ENCODE assay signal across 1 cellular context in genomic region chr17:78316867-78317816, GRCh38.
TF ChIP-seq lines count a peak whose summit lies in the region.

No MANE protein-coding gene starts in this region.

TF ChIP-seq in HEK293, 187 proteins besides CTCF, POLR2A, EP300 and RAD21 (continued from another document and continues in another):
- no peak for TF ChIP-seq REST (tag by site-specific recombination; IDR thresholded peaks at IDR 0.05)
- TF ChIP-seq ZNF10 (tag by site-specific recombination; IDR thresholded peaks at IDR 0.05), result no peak
- TF ChIP-seq, protein P1, sequence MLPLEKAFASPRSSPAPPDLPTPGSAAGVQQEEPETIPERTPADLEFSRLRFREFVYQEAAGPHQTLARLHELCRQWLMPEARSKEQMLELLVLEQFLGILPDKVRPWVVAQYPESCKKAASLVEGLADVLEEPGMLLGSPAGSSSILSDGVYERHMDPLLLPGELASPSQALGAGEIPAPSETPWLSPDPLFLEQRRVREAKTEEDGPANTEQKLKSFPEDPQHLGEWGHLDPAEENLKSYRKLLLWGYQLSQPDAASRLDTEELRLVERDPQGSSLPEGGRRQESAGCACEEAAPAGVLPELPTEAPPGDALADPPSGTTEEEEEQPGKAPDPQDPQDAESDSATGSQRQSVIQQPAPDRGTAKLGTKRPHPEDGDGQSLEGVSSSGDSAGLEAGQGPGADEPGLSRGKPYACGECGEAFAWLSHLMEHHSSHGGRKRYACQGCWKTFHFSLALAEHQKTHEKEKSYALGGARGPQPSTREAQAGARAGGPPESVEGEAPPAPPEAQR (tag by site-specific recombination; IDR thresholded peaks at IDR 0.05), result no peak
- TF ChIP-seq, protein P2, sequence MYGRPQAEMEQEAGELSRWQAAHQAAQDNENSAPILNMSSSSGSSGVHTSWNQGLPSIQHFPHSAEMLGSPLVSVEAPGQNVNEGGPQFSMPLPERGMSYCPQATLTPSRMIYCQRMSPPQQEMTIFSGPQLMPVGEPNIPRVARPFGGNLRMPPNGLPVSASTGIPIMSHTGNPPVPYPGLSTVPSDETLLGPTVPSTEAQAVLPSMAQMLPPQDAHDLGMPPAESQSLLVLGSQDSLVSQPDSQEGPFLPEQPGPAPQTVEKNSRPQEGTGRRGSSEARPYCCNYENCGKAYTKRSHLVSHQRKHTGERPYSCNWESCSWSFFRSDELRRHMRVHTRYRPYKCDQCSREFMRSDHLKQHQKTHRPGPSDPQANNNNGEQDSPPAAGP (tag by site-specific recombination; IDR thresholded peaks at IDR 0.05), result peak; percentile 88
- no peak for TF ChIP-seq ZNF19 (tag by site-specific recombination; IDR thresholded peaks at IDR 0.05; ENCODE audit: low read depth)
- TF ChIP-seq GLI2 (tag by site-specific recombination; IDR thresholded peaks at IDR 0.05; ENCODE audit: borderline replicate concordance, low read depth), result no peak
- peak; percentile 64 for TF ChIP-seq SCRT2 (tag by site-specific recombination; IDR thresholded peaks at IDR 0.05)
- TF ChIP-seq, protein P3, sequence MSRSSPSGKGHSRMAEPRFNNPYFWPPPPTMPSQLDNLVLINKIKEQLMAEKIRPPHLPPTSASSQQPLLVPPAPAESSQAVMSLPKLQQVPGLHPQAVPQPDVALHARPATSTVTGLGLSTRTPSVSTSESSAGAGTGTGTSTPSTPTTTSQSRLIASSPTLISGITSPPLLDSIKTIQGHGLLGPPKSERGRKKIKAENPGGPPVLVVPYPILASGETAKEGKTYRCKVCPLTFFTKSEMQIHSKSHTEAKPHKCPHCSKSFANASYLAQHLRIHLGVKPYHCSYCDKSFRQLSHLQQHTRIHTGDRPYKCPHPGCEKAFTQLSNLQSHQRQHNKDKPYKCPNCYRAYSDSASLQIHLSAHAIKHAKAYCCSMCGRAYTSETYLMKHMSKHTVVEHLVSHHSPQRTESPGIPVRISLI (tag by site-specific recombination; IDR thresholded peaks at IDR 0.05), result no peak
- no peak for TF ChIP-seq ZNF174 (tag by site-specific recombination; IDR thresholded peaks at IDR 0.05)
- TF ChIP-seq ZNF416 (tag by site-specific recombination; IDR thresholded peaks at IDR 0.05), result no peak
- no peak for TF ChIP-seq ZNF785 (tag by site-specific recombination; IDR thresholded peaks at IDR 0.05)
- peak; percentile 98 for TF ChIP-seq ZNF341 (tag by site-specific recombination; IDR thresholded peaks at IDR 0.05; ENCODE audit: low read depth)
- no peak for TF ChIP-seq YY2 (tag by site-specific recombination; IDR thresholded peaks at IDR 0.05)
- no peak for TF ChIP-seq ZBTB6 (tag by site-specific recombination; IDR thresholded peaks at IDR 0.05)
- TF ChIP-seq, protein P4, sequence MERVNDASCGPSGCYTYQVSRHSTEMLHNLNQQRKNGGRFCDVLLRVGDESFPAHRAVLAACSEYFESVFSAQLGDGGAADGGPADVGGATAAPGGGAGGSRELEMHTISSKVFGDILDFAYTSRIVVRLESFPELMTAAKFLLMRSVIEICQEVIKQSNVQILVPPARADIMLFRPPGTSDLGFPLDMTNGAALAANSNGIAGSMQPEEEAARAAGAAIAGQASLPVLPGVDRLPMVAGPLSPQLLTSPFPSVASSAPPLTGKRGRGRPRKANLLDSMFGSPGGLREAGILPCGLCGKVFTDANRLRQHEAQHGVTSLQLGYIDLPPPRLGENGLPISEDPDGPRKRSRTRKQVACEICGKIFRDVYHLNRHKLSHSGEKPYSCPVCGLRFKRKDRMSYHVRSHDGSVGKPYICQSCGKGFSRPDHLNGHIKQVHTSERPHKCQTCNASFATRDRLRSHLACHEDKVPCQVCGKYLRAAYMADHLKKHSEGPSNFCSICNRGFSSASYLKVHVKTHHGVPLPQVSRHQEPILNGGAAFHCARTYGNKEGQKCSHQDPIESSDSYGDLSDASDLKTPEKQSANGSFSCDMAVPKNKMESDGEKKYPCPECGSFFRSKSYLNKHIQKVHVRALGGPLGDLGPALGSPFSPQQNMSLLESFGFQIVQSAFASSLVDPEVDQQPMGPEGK (tag by site-specific recombination; IDR thresholded peaks at IDR 0.05), result 0 out of 2 replicates have a peak, but pooled peaks have one; percentile 12
- TF ChIP-seq REPIN1 (tag by site-specific recombination; IDR thresholded peaks at IDR 0.05; ENCODE audit: low read depth), result no peak
- no peak for TF ChIP-seq ZNF18 (tag by site-specific recombination; IDR thresholded peaks at IDR 0.05)
- peak; percentile 95 for TF ChIP-seq KLF1 (tag by site-specific recombination; IDR thresholded peaks at IDR 0.05)
- no peak for TF ChIP-seq ZNF707 (tag by site-specific recombination; IDR thresholded peaks at IDR 0.05)
- no peak for TF ChIP-seq ZNF2 (tag by site-specific recombination; IDR thresholded peaks at IDR 0.05)
- no peak for TF ChIP-seq ZNF16 (tag by site-specific recombination; IDR thresholded peaks at IDR 0.05; ENCODE audit: low read depth)
- no peak for TF ChIP-seq ZNF335 (tag by site-specific recombination; conservative IDR thresholded peaks at IDR 0.05)
- TF ChIP-seq KLF7 (tag by site-specific recombination; IDR thresholded peaks at IDR 0.05; ENCODE audit: borderline replicate concordance), result no peak
- TF ChIP-seq KLF8 (tag by site-specific recombination; IDR thresholded peaks at IDR 0.05), result no peak; the same call in 1 of the 2 replicates
- TF ChIP-seq ZNF211 (tag by site-specific recombination; IDR thresholded peaks at IDR 0.05; ENCODE audit: low read depth), result no peak
- no peak for TF ChIP-seq ZNF571 (tag by site-specific recombination; IDR thresholded peaks at IDR 0.05)
- TF ChIP-seq GLIS2 (tag by site-specific recombination; IDR thresholded peaks at IDR 0.05), result no peak
- no peak for TF ChIP-seq ZNF549 (tag by site-specific recombination; IDR thresholded peaks at IDR 0.05)
- TF ChIP-seq, protein P5, sequence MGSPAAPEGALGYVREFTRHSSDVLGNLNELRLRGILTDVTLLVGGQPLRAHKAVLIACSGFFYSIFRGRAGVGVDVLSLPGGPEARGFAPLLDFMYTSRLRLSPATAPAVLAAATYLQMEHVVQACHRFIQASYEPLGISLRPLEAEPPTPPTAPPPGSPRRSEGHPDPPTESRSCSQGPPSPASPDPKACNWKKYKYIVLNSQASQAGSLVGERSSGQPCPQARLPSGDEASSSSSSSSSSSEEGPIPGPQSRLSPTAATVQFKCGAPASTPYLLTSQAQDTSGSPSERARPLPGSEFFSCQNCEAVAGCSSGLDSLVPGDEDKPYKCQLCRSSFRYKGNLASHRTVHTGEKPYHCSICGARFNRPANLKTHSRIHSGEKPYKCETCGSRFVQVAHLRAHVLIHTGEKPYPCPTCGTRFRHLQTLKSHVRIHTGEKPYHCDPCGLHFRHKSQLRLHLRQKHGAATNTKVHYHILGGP (tag by site-specific recombination; IDR thresholded peaks at IDR 0.05), result no peak
- no peak for TF ChIP-seq KLF16 (tag by site-specific recombination; IDR thresholded peaks at IDR 0.05)
- TF ChIP-seq ZNF394 (tag by site-specific recombination; IDR thresholded peaks at IDR 0.05; ENCODE audit: borderline replicate concordance), result no peak
- TF ChIP-seq ZNF23 (tag by site-specific recombination; IDR thresholded peaks at IDR 0.05; ENCODE audit: borderline replicate concordance), result no peak
- no peak for TF ChIP-seq ZSCAN30 (tag by site-specific recombination; IDR thresholded peaks at IDR 0.05)
- TF ChIP-seq, protein P6, sequence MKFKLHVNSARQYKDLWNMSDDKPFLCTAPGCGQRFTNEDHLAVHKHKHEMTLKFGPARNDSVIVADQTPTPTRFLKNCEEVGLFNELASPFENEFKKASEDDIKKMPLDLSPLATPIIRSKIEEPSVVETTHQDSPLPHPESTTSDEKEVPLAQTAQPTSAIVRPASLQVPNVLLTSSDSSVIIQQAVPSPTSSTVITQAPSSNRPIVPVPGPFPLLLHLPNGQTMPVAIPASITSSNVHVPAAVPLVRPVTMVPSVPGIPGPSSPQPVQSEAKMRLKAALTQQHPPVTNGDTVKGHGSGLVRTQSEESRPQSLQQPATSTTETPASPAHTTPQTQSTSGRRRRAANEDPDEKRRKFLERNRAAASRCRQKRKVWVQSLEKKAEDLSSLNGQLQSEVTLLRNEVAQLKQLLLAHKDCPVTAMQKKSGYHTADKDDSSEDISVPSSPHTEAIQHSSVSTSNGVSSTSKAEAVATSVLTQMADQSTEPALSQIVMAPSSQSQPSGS (tag by site-specific recombination; IDR thresholded peaks at IDR 0.05; ENCODE audit: low read depth), result no peak
- no peak for TF ChIP-seq ZFP69B (tag by site-specific recombination; IDR thresholded peaks at IDR 0.05)
- no peak for TF ChIP-seq ZNF837 (tag by site-specific recombination; IDR thresholded peaks at IDR 0.05)
- TF ChIP-seq, protein P7, sequence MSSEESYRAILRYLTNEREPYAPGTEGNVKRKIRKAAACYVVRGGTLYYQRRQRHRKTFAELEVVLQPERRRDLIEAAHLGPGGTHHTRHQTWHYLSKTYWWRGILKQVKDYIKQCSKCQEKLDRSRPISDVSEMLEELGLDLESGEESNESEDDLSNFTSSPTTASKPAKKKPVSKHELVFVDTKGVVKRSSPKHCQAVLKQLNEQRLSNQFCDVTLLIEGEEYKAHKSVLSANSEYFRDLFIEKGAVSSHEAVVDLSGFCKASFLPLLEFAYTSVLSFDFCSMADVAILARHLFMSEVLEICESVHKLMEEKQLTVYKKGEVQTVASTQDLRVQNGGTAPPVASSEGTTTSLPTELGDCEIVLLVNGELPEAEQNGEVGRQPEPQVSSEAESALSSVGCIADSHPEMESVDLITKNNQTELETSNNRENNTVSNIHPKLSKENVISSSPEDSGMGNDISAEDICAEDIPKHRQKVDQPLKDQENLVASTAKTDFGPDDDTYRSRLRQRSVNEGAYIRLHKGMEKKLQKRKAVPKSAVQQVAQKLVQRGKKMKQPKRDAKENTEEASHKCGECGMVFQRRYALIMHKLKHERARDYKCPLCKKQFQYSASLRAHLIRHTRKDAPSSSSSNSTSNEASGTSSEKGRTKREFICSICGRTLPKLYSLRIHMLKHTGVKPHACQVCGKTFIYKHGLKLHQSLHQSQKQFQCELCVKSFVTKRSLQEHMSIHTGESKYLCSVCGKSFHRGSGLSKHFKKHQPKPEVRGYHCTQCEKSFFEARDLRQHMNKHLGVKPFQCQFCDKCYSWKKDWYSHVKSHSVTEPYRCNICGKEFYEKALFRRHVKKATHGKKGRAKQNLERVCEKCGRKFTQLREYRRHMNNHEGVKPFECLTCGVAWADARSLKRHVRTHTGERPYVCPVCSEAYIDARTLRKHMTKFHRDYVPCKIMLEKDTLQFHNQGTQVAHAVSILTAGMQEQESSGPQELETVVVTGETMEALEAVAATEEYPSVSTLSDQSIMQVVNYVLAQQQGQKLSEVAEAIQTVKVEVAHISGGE (tag by site-specific recombination; conservative IDR thresholded peaks at IDR 0.05; ENCODE audit: low read depth), result no peak
- TF ChIP-seq, protein P8, sequence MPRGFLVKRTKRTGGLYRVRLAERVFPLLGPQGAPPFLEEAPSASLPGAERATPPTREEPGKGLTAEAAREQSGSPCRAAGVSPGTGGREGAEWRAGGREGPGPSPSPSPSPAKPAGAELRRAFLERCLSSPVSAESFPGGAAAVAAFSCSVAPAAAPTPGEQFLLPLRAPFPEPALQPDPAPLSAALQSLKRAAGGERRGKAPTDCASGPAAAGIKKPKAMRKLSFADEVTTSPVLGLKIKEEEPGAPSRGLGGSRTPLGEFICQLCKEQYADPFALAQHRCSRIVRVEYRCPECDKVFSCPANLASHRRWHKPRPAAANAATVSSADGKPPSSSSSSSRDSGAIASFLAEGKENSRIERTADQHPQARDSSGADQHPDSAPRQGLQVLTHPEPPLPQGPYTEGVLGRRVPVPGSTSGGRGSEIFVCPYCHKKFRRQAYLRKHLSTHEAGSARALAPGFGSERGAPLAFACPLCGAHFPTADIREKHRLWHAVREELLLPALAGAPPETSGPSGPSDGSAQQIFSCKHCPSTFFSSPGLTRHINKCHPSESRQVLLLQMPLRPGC (tag by site-specific recombination; IDR thresholded peaks at IDR 0.05), result no peak
- TF ChIP-seq FEZF1 (tag by site-specific recombination; IDR thresholded peaks at IDR 0.05), result no peak
